In genomic region chr18:13301691-13302469, GRCh38 we compare ENCODE assay signal across 18 cellular contexts.
DNase-seq lines count a peak whose midpoint lies in the region; ATAC-seq and TF ChIP-seq lines count a peak whose summit lies in the region.
"Had no signal": no experiment of that assay in that cellular context is flagged by ENCODE, and none has a peak within 500 bp of the region (broad histone marks: within the 10 kb centered on the region; RNA-seq: fewer than 3 reads in every experiment).

No MANE protein-coding gene starts in this region.

- TF ChIP-seq CTCF in gastroesophageal sphincter (IDR thresholded peaks at IDR 0.05): no peak

- ATAC-seq in GM18517 (IDR thresholded peaks at IDR 0.05; ENCODE audit: unreplicated experiment) (no peak), HG03521 (IDR thresholded peaks at IDR 0.05; ENCODE audit: unreplicated experiment) (no peak), HG02798 (IDR thresholded peaks at IDR 0.05; ENCODE audit: poor library complexity, unreplicated experiment) (no peak), gastroesophageal sphincter (no peak)
- ATAC-seq: activated CD4-positive, CD25-positive, alpha-beta regulatory T cell treated with anti-CD3 and anti-CD28 coated beads, Interleukin-2, amount 50 U/mL, for 24 hours; HCT116 had no signal

- DNase-seq in Ammon's horn (ENCODE audit: low spot score): peak; percentile 57
- peak; percentile 28 for DNase-seq in pons (ENCODE audit: low spot score)
- DNase-seq: activated CD4-positive, alpha-beta memory T cell treated with anti-CD3 and anti-CD28 coated beads for 36 hours; activated naive CD8-positive, alpha-beta T cell treated with anti-CD3 and anti-CD28 coated beads for 36 hours; kidney glomerular epithelial cell; naive B cell; NCI-H1092 treated with DMSO at 0.1 percent for 48 hours; NCI-H2029; stimulated activated CD4-positive, alpha-beta T cell treated with anti-CD3 and anti-CD28 coated beads, Interleukin-2, amount 100 ng/mL, for 24 hours had no signal

- H3K4me3 ChIP-seq in gastroesophageal sphincter: no peak overlapping the region

- H3K9me3 ChIP-seq in gastroesophageal sphincter: no peaks in the 10 kb centered on the region

- no peaks in the 10 kb centered on the region for H3K36me3 ChIP-seq in gastroesophageal sphincter

- no peak for TF ChIP-seq EP300 in gastroesophageal sphincter (IDR thresholded peaks at IDR 0.05)

- H3K27me3 ChIP-seq in layer of hippocampus (ENCODE audit: control insufficient read depth, insufficient read depth, low read length) (no peaks in the 10 kb centered on the region), gastroesophageal sphincter (no peaks in the 10 kb centered on the region)

- WGBS in gastroesophageal sphincter (ENCODE audit: low coverage in 1 of 2), 2 donors: 35 to 54% methylated on average over 9 of the region's 12 CpGs

- H3K4me1 ChIP-seq in gastroesophageal sphincter: peaks cover 0 to 51% (median 10%) of the 10 kb centered on the region in 3 donors
- H3K4me1 ChIP-seq: parathyroid adenoma had no signal

- TF ChIP-seq POLR2A in gastroesophageal sphincter (IDR thresholded peaks at IDR 0.05): no peak

- H3K27ac ChIP-seq in angular gyrus (ENCODE audit: low read depth, low read length) (peak overlapping the region; percentile 16), layer of hippocampus (ENCODE audit: low read depth, low read length) (peak overlapping the region; percentile 27), gastroesophageal sphincter (peak overlapping the region in 1 of 4 donors; percentile 35)
- H3K27ac ChIP-seq: parathyroid adenoma had no signal
